ENCODE assay signal across 1 cellular context in genomic region chr19:49580264-49581006, GRCh38.
TF ChIP-seq lines count a peak whose summit lies in the region.

Gene NOSIP, minus strand, starts transcription at chr19:49580556. Its CDS starts 19,865 bp downstream, at chr19:49560691.

TF ChIP-seq in HepG2, 621 proteins besides CTCF, POLR2A, EP300 and RAD21 (continued from another document and continues in another):
- TF ChIP-seq ZBTB37 (CRISPR knock-in tag; IDR thresholded peaks at IDR 0.05) (no peak), ONECUT2 (CRISPR knock-in tag; IDR thresholded peaks at IDR 0.05) (no peak; the same call in 1 of the 2 replicates), RBAK (CRISPR knock-in tag; IDR thresholded peaks at IDR 0.05) (no peak), ZFP37 (CRISPR knock-in tag; IDR thresholded peaks at IDR 0.05; ENCODE audit: borderline replicate concordance) (0 out of 2 replicates have a peak, but pooled peaks have one; percentile 27), ZSCAN25 (CRISPR knock-in tag; IDR thresholded peaks at IDR 0.05) (0 out of 2 replicates have a peak, but pooled peaks have one; percentile 56), ZSCAN31 (CRISPR knock-in tag; IDR thresholded peaks at IDR 0.05; ENCODE audit: low read depth) (0 out of 2 replicates have a peak, but pooled peaks have one; percentile 5), PAX8 (CRISPR knock-in tag; IDR thresholded peaks at IDR 0.05; ENCODE audit: borderline replicate concordance) (0 out of 2 replicates have a peak, but pooled peaks have one; percentile 48), KLF12 (CRISPR knock-in tag; IDR thresholded peaks at IDR 0.05; ENCODE audit: borderline replicate concordance) (0 out of 2 replicates have a peak, but pooled peaks have one; percentile 28), IKZF1 (IDR thresholded peaks at IDR 0.05) (no peak), NONO (IDR thresholded peaks at IDR 0.05) (no peak), NONO (CRISPR knock-in tag; conservative IDR thresholded peaks at IDR 0.05) (peak; percentile 81), TRIM24 (CRISPR knock-in tag; IDR thresholded peaks at IDR 0.05) (no peak), SRF (IDR thresholded peaks at IDR 0.05; ENCODE audit: low read depth, low read length) (peak; percentile 85), NR2F2 (IDR thresholded peaks at IDR 0.05; ENCODE audit: borderline replicate concordance, low read depth) (peak; percentile 68; the same call in 1 of the 2 replicates), POLR2AphosphoS5 (IDR thresholded peaks at IDR 0.05; ENCODE audit: low read depth, low read length) (peak; percentile 99), ZNF34 (CRISPR knock-in tag; IDR thresholded peaks at IDR 0.05; ENCODE audit: borderline replicate concordance) (peak; percentile 80; the same call in 1 of the 2 replicates), ZNF703 (CRISPR knock-in tag; IDR thresholded peaks at IDR 0.05; ENCODE audit: borderline replicate concordance) (no peak), ZBTB26 (CRISPR knock-in tag; IDR thresholded peaks at IDR 0.05; ENCODE audit: borderline replicate concordance) (peak; percentile 66; the same call in 1 of the 2 replicates), HDAC1 (CRISPR knock-in tag; IDR thresholded peaks at IDR 0.05) (peak; percentile 83), KLF16 (CRISPR knock-in tag; IDR thresholded peaks at IDR 0.05) (peak in 1 of 2 experiments; percentile 95; a peak in 2 of 4 replicates), NAIF1 (CRISPR knock-in tag; IDR thresholded peaks at IDR 0.05; ENCODE audit: borderline replicate concordance) (0 out of 2 replicates have a peak, but pooled peaks have one; percentile 63), ZMYM3 (CRISPR knock-in tag; IDR thresholded peaks at IDR 0.05) (peak; percentile 94), KMT2A (CRISPR knock-in tag; IDR thresholded peaks at IDR 0.05) (peak; percentile 87), RFXAP (CRISPR knock-in tag; IDR thresholded peaks at IDR 0.05; ENCODE audit: borderline replicate concordance) (peak; percentile 85; the same call in 1 of the 2 replicates), ARNT2 (CRISPR knock-in tag; IDR thresholded peaks at IDR 0.05; ENCODE audit: low read depth) (0 out of 2 replicates have a peak, but pooled peaks have one; percentile 36), POLR2G (IDR thresholded peaks at IDR 0.05; ENCODE audit: low read depth, low read length) (peak; percentile 98), RFX5 (IDR thresholded peaks at IDR 0.05; ENCODE audit: low read depth, low read length) (0 out of 2 replicates have a peak, but pooled peaks have one; percentile 38), RNF2 (conservative IDR thresholded peaks at IDR 0.05; ENCODE audit: low read depth) (no peak), KLF9 (CRISPR knock-in tag; IDR thresholded peaks at IDR 0.05; ENCODE audit: low read depth) (peak; percentile 73; the same call in 1 of the 2 replicates), KLF6 (CRISPR knock-in tag; IDR thresholded peaks at IDR 0.05) (0 out of 2 replicates have a peak, but pooled peaks have one; percentile 48), REXO4 (CRISPR knock-in tag; IDR thresholded peaks at IDR 0.05; ENCODE audit: borderline replicate concordance) (no peak), GABPA (IDR thresholded peaks at IDR 0.05; ENCODE audit: low read depth, low read length) (peak; percentile 100), GABPA (CRISPR knock-in tag; IDR thresholded peaks at IDR 0.05; ENCODE audit: low read depth) (peak; percentile 100), TBX3 (IDR thresholded peaks at IDR 0.05; ENCODE audit: borderline replicate concordance) (no peak), DNMT3B (CRISPR knock-in tag; conservative IDR thresholded peaks at IDR 0.05) (peak; percentile 90; the same call in 1 of the 2 replicates), THYN1 (CRISPR knock-in tag; IDR thresholded peaks at IDR 0.05; ENCODE audit: borderline replicate concordance, low read depth) (no peak), NCOA1 (CRISPR knock-in tag; IDR thresholded peaks at IDR 0.05) (no peak), ELF3 (CRISPR knock-in tag; IDR thresholded peaks at IDR 0.05) (peak; percentile 77), KDM5B (CRISPR knock-in tag; IDR thresholded peaks at IDR 0.05; ENCODE audit: borderline replicate concordance) (peak; percentile 65; the same call in 1 of the 2 replicates), SMAD3 (CRISPR knock-in tag; IDR thresholded peaks at IDR 0.05) (peak; percentile 91; the same call in 1 of the 2 replicates), ZNF124 (CRISPR knock-in tag; IDR thresholded peaks at IDR 0.05) (peak; percentile 95), ZNF605 (CRISPR knock-in tag; IDR thresholded peaks at IDR 0.05) (peak; percentile 63), MEIS2 (CRISPR knock-in tag; IDR thresholded peaks at IDR 0.05) (no peak), ZNF800 (CRISPR knock-in tag; IDR thresholded peaks at IDR 0.05) (no peak), ZNF761 (CRISPR knock-in tag; conservative IDR thresholded peaks at IDR 0.05) (0 out of 2 replicates have a peak, but pooled peaks have one; percentile 33), RBM22 (optimal IDR thresholded peaks at IDR 0.05; ENCODE audit: low read length) (no peak), SRY (CRISPR knock-in tag; IDR thresholded peaks at IDR 0.05) (no peak; the same call in none of the 2 replicates), ZNF614 (CRISPR knock-in tag; IDR thresholded peaks at IDR 0.05; ENCODE audit: borderline replicate concordance) (peak; percentile 57; the same call in 1 of the 2 replicates), ISL2 (CRISPR knock-in tag; IDR thresholded peaks at IDR 0.05) (peak; percentile 79), AGO2 (optimal IDR thresholded peaks at IDR 0.05; ENCODE audit: low read depth, low read length) (no peak), FOXM1 (CRISPR knock-in tag; IDR thresholded peaks at IDR 0.05) (no peak)
- TF ChIP-seq, protein P1, sequence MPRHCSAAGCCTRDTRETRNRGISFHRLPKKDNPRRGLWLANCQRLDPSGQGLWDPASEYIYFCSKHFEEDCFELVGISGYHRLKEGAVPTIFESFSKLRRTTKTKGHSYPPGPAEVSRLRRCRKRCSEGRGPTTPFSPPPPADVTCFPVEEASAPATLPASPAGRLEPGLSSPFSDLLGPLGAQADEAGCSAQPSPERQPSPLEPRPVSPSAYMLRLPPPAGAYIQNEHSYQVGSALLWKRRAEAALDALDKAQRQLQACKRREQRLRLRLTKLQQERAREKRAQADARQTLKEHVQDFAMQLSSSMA (CRISPR knock-in tag; IDR thresholded peaks at IDR 0.05): 0 out of 2 replicates have a peak, but pooled peaks have one; percentile 77
- TF ChIP-seq, protein P2, sequence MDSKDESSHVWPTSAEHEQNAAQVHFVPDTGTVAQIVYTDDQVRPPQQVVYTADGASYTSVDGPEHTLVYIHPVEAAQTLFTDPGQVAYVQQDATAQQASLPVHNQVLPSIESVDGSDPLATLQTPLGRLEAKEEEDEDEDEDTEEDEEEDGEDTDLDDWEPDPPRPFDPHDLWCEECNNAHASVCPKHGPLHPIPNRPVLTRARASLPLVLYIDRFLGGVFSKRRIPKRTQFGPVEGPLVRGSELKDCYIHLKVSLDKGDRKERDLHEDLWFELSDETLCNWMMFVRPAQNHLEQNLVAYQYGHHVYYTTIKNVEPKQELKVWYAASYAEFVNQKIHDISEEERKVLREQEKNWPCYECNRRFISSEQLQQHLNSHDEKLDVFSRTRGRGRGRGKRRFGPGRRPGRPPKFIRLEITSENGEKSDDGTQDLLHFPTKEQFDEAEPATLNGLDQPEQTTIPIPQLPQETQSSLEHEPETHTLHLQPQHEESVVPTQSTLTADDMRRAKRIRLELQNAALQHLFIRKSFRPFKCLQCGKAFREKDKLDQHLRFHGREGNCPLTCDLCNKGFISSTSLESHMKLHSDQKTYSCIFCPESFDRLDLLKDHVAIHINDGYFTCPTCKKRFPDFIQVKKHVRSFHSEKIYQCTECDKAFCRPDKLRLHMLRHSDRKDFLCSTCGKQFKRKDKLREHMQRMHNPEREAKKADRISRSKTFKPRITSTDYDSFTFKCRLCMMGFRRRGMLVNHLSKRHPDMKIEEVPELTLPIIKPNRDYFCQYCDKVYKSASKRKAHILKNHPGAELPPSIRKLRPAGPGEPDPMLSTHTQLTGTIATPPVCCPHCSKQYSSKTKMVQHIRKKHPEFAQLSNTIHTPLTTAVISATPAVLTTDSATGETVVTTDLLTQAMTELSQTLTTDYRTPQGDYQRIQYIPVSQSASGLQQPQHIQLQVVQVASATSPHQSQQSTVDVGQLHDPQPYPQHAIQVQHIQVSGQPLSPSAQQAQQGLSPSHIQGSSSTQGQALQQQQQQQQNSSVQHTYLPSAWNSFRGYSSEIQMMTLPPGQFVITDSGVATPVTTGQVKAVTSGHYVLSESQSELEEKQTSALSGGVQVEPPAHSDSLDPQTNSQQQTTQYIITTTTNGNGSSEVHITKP (CRISPR knock-in tag; IDR thresholded peaks at IDR 0.05; ENCODE audit: low read depth): peak; percentile 64; the same call in 1 of the 2 replicates
- TF ChIP-seq, protein P3, sequence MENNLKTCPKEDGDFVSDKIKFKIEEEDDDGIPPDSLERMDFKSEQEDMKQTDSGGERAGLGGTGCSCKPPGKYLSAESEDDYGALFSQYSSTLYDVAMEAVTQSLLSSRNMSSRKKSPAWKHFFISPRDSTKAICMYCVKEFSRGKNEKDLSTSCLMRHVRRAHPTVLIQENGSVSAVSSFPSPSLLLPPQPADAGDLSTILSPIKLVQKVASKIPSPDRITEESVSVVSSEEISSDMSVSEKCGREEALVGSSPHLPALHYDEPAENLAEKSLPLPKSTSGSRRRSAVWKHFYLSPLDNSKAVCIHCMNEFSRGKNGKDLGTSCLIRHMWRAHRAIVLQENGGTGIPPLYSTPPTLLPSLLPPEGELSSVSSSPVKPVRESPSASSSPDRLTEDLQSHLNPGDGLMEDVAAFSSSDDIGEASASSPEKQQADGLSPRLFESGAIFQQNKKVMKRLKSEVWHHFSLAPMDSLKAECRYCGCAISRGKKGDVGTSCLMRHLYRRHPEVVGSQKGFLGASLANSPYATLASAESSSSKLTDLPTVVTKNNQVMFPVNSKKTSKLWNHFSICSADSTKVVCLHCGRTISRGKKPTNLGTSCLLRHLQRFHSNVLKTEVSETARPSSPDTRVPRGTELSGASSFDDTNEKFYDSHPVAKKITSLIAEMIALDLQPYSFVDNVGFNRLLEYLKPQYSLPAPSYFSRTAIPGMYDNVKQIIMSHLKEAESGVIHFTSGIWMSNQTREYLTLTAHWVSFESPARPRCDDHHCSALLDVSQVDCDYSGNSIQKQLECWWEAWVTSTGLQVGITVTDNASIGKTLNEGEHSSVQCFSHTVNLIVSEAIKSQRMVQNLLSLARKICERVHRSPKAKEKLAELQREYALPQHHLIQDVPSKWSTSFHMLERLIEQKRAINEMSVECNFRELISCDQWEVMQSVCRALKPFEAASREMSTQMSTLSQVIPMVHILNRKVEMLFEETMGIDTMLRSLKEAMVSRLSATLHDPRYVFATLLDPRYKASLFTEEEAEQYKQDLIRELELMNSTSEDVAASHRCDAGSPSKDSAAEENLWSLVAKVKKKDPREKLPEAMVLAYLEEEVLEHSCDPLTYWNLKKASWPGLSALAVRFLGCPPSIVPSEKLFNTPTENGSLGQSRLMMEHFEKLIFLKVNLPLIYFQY (CRISPR knock-in tag; IDR thresholded peaks at IDR 0.05; ENCODE audit: borderline replicate concordance): peak; percentile 38
- TF ChIP-seq, protein P4, sequence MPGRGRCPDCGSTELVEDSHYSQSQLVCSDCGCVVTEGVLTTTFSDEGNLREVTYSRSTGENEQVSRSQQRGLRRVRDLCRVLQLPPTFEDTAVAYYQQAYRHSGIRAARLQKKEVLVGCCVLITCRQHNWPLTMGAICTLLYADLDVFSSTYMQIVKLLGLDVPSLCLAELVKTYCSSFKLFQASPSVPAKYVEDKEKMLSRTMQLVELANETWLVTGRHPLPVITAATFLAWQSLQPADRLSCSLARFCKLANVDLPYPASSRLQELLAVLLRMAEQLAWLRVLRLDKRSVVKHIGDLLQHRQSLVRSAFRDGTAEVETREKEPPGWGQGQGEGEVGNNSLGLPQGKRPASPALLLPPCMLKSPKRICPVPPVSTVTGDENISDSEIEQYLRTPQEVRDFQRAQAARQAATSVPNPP (CRISPR knock-in tag; IDR thresholded peaks at IDR 0.05): 0 out of 2 replicates have a peak, but pooled peaks have one; percentile 20
- TF ChIP-seq, protein P5, sequence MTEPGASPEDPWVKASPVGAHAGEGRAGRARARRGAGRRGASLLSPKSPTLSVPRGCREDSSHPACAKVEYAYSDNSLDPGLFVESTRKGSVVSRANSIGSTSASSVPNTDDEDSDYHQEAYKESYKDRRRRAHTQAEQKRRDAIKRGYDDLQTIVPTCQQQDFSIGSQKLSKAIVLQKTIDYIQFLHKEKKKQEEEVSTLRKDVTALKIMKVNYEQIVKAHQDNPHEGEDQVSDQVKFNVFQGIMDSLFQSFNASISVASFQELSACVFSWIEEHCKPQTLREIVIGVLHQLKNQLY (CRISPR knock-in tag; IDR thresholded peaks at IDR 0.05): peak; percentile 59; the same call in 1 of the 2 replicates
